ENCODE assay signal across 8 cellular contexts in genomic region chr20:5529331-5530142, GRCh38.
DNase-seq lines count a peak whose midpoint lies in the region; ATAC-seq and TF ChIP-seq lines count a peak whose summit lies in the region.

No MANE protein-coding gene starts in this region.

- TF ChIP-seq CTCF in coronary artery (IDR thresholded peaks at IDR 0.05) (peak; percentile 66), lung (IDR thresholded peaks at IDR 0.05; ENCODE audit: control extremely low read depth, extremely low read depth) (peak; percentile 77)

- H3K27ac ChIP-seq in BLaER1 treated with 17β-estradiol and CSF1 and Interleukin-3, amounts not matched to agents 10 nM and 100 nM = no peak overlapping the region
- H3K27ac ChIP-seq in coronary artery (no peak overlapping the region), lung (ENCODE audit: low read depth in 1 of 2, low read length in 1 of 2) (no peak overlapping the region)

- peak; percentile 91 for DNase-seq in NCI-H748 (lab: John Stamatoyannopoulos, UW; ENCODE audit: unreplicated experiment)
- DNase-seq in activated CD4-positive, alpha-beta T cell treated with anti-CD3 and anti-CD28 coated beads, Interleukin-2, amount 50 U/mL, for 1 hour = peak; percentile 88
- no peak for DNase-seq in coronary artery (ENCODE audit: low spot score)
- DNase-seq in lung (ENCODE audit: low spot score) = peak; percentile 85
- DNase-seq in stimulated activated CD4-positive, alpha-beta T cell treated with anti-CD3 and anti-CD28 coated beads, TNF-alpha, amount 100 ng/mL, for 1 hour (ENCODE audit: low read depth in 3 of 3, low spot score in 1 of 3) = peak; percentile 43 to 78 (median 52)

- no peaks in the 10 kb centered on the region for H3K9me3 ChIP-seq in BLaER1 treated with 17β-estradiol and CSF1 and Interleukin-3, amounts not matched to agents 10 nM and 100 nM (replicated peaks in 1 of 11)
- no peaks in the 10 kb centered on the region for H3K9me3 ChIP-seq in lung (ENCODE audit: control insufficient read depth in 2 of 2, insufficient read depth in 1 of 2, low read length in 1 of 2)

- 0 out of 22 replicates have a peak, but pooled peaks cover 0 to 6% (median 0%) of the 10 kb centered on the region in 11 experiments for H3K36me3 ChIP-seq in BLaER1 treated with 17β-estradiol and CSF1 and Interleukin-3, amounts not matched to agents 10 nM and 100 nM
- H3K36me3 ChIP-seq in lung (ENCODE audit: control insufficient read depth in 2 of 2, insufficient read depth in 2 of 2, low read length in 2 of 2) = no peaks in the 10 kb centered on the region

- ATAC-seq in GM19397 (IDR thresholded peaks at IDR 0.05; ENCODE audit: unreplicated experiment) (peak; percentile 84), HG03565 (IDR thresholded peaks at IDR 0.05; ENCODE audit: unreplicated experiment) (peak; percentile 65), lung (ENCODE audit: insufficient read depth, low FRiP score) (no peak)

- peaks cover 10 to 56% (median 28%) of the 10 kb centered on the region in 10 experiments; a peak in 19 of 20 replicates for H3K4me1 ChIP-seq in BLaER1 treated with 17β-estradiol and CSF1 and Interleukin-3, amounts not matched to agents 10 nM and 100 nM
- H3K4me1 ChIP-seq in lung (ENCODE audit: control insufficient read depth in 2 of 2, insufficient read depth in 2 of 2, low read length in 2 of 2) = no peaks in the 10 kb centered on the region

- no peak overlapping the region for H3K9ac ChIP-seq in BLaER1 treated with 17β-estradiol and CSF1 and Interleukin-3, amounts not matched to agents 10 nM and 100 nM

- WGBS in lung, 2 donors = 21 to 27% methylated on average over 27 of the region's 27 CpGs

- no peaks in the 10 kb centered on the region for H3K27me3 ChIP-seq in BLaER1 treated with 17β-estradiol and CSF1 and Interleukin-3, amounts not matched to agents 10 nM and 100 nM
- no peaks in the 10 kb centered on the region for H3K27me3 ChIP-seq in lung (ENCODE audit: control insufficient read depth, insufficient read depth)

- H3K4me3 ChIP-seq in BLaER1 treated with 17β-estradiol and CSF1 and Interleukin-3, amounts not matched to agents 10 nM and 100 nM = no peak overlapping the region
- peak overlapping the region; percentile 12 for H3K4me3 ChIP-seq in coronary artery
- no peak overlapping the region for H3K4me3 ChIP-seq in lung

- H4K20me1 ChIP-seq in BLaER1 treated with 17β-estradiol and CSF1 and Interleukin-3, amounts not matched to agents 10 nM and 100 nM = no peaks in the 10 kb centered on the region; a peak in 1 of 22 replicates

- peak overlapping the region in 6 of 11 experiments; percentile 5 to 64 (median 18); a peak in 7 of 22 replicates for H3K4me2 ChIP-seq in BLaER1 treated with 17β-estradiol and CSF1 and Interleukin-3, amounts not matched to agents 10 nM and 100 nM
